Comparison of ENCODE assay signal across 31 cellular contexts in genomic region chr5:179281688-179282087, GRCh38.
"Had no signal": no experiment of that assay in that cellular context is flagged by ENCODE, and none has a peak within 500 bp of the region (broad histone marks: within the 10 kb centered on the region; RNA-seq: fewer than 3 reads in every experiment).

No MANE protein-coding gene starts in this region.

- H3K27ac ChIP-seq: ascending aorta, breast epithelium, coronary artery, dorsolateral prefrontal cortex, WERI-Rb-1 had no signal

- ATAC-seq: activated CD4-positive, CD25-positive, alpha-beta regulatory T cell treated with anti-CD3 and anti-CD28 coated beads, Interleukin-2, amount 50 U/mL, for 24 hours; activated CD8-positive, alpha-beta memory T cell treated with anti-CD3 and anti-CD28 coated beads, Interleukin-2, amount 10 ng/mL, durations not matched to agents 7 days and 5 days; activated CD8-positive, alpha-beta T cell treated with anti-CD3 and anti-CD28 coated beads for 36 hours; activated naive CD4-positive, alpha-beta T cell treated with anti-CD3 and anti-CD28 coated beads, Interleukin-2, amount 50 U/mL, for 72 hours; activated T-cell treated with anti-CD3 and anti-CD28 coated beads, Interleukin-2, amount 50 U/mL, for 72 hours; esophagus mucosa; T-helper 17 cell had no signal

- H3K36me3 ChIP-seq: ascending aorta, breast epithelium, cardiac muscle cell, WERI-Rb-1 had no signal

- H3K9me3 ChIP-seq: ascending aorta, breast epithelium had no signal

- FAIRE-seq: frontal cortex had no signal

- H3K4me3 ChIP-seq: ascending aorta, breast epithelium, cardiac muscle cell, coronary artery, dorsolateral prefrontal cortex had no signal

- DNase-seq: activated B cell treated with CpG ODN at 0.5 μM for 24 hours; activated CD4-positive, alpha-beta T cell treated with anti-CD3 and anti-CD28 coated beads for 48 hours; activated CD4-positive, alpha-beta T cell treated with anti-CD3 and anti-CD28 coated beads, Interleukin-2, amount 50 U/mL, for 1 hour; activated CD4-positive, alpha-beta T cell treated with anti-CD3 and anti-CD28 coated beads, Interleukin-2, amount 50 U/mL, for 48 hours; activated CD8-positive, alpha-beta memory T cell treated with anti-CD3 and anti-CD28 coated beads, Interleukin-2, amount 10 ng/mL, durations not matched to agents 7 days and 5 days; activated CD8-positive, alpha-beta memory T cell treated with anti-CD3 and anti-CD28 coated beads, Interleukin-2, amount 50 U/mL, for 4 hours; activated CD8-positive, alpha-beta T cell treated with anti-CD3 and anti-CD28 coated beads for 36 hours; activated gamma-delta T cell; activated naive CD4-positive, alpha-beta T cell; activated naive CD4-positive, alpha-beta T cell treated with anti-CD3 and anti-CD28 coated beads, Interleukin-2, amount 10 ng/mL, durations not matched to agents 7 days and 5 days; activated naive CD8-positive, alpha-beta T cell treated with anti-CD3 and anti-CD28 coated beads, Interleukin-2, amount 10 ng/mL, durations not matched to agents 7 days and 5 days; activated T-cell treated with anti-CD3 and anti-CD28 coated beads, Interleukin-2, amount 50 U/mL, for 24 hours; activated T-cell treated with anti-CD3 and anti-CD28 coated beads, Interleukin-2, amount 50 U/mL, for 72 hours; central memory CD4-positive, alpha-beta T cell; cerebellar nuclear complex; dorsolateral prefrontal cortex; effector memory CD4-positive, alpha-beta T cell; endodermal cell; foreskin fibroblast; head of caudate nucleus; T-helper 17 cell; T1000; WERI-Rb-1 had no signal

- H3K27me3 ChIP-seq: ascending aorta, breast epithelium, cardiac muscle cell, dorsolateral prefrontal cortex had no signal
